ENCODE assay signal across 1 cellular context in the genomic region with DNA sequence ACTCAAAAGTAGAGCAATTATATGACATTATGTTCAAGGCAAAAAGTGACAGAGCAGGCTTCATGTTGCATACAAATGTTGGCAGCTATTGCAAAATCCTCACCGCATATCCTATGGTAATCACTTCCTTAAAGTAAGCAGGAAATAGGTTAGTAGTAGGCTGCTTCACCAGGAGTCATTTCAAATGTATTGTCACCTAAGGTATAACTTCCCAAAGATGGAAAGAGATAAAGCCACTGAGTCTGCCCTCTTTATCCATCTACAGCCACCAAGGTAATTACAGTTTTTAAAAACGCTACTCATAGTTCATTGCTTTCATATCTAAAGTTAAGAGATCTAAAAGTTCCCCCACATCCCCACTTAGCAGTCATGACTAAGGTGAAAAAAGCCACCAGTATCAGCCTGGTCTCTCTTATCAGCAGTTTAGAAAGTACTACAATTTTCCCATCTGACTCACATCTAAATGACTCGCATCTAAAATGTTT.
TF ChIP-seq lines count a peak whose summit lies in the region.

No MANE protein-coding gene starts in this region.

TF ChIP-seq in WTC11, 78 proteins besides CTCF, POLR2A, EP300 and RAD21 (continued from another document):
- TF ChIP-seq, protein P1, sequence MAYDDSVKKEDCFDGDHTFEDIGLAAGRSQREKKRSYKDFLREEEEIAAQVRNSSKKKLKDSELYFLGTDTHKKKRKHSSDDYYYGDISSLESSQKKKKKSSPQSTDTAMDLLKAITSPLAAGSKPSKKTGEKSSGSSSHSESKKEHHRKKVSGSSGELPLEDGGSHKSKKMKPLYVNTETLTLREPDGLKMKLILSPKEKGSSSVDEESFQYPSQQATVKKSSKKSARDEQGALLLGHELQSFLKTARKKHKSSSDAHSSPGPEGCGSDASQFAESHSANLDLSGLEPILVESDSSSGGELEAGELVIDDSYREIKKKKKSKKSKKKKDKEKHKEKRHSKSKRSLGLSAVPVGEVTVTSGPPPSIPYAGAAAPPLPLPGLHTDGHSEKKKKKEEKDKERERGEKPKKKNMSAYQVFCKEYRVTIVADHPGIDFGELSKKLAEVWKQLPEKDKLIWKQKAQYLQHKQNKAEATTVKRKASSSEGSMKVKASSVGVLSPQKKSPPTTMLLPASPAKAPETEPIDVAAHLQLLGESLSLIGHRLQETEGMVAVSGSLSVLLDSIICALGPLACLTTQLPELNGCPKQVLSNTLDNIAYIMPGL (CRISPR knock-in tag; IDR thresholded peaks at IDR 0.05): no peak
- no peak for TF ChIP-seq ESRRA (CRISPR knock-in tag; IDR thresholded peaks at IDR 0.05; ENCODE audit: borderline replicate concordance)
- TF ChIP-seq, protein P2, sequence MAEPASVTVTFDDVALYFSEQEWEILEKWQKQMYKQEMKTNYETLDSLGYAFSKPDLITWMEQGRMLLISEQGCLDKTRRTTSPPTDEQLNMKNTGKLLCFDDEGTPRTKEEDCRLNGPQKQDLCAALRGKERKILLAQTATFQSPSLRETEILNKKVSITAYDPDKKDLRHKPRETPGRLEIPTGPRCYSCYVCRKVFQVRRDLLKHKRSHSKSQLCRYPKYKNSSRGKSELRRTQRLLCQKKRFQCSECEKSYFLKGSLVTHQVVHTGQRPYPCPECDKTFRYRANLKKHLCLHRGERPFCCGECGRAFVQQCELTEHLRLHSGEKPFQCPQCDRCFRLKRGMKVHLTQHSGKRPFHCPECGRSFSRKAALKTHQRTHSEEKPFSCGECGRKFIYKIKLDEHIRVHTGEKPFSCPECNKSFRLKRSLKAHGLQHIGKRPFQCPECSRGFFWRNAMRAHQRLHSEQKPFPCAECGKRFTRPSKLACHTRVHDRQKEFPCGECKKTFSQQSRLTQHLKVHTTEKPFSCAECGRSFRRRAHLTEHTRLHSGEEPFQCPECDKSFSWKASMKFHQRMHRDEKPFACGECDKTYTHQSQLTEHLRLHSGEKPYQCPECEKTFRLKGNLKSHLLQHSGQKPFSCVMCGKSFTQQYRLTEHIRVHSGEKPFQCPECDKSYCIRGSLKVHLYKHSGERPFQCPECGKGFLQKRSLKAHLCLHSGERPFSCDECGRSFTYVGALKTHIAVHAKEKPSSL (CRISPR knock-in tag; conservative IDR thresholded peaks at IDR 0.05): no peak
- TF ChIP-seq, protein P3, sequence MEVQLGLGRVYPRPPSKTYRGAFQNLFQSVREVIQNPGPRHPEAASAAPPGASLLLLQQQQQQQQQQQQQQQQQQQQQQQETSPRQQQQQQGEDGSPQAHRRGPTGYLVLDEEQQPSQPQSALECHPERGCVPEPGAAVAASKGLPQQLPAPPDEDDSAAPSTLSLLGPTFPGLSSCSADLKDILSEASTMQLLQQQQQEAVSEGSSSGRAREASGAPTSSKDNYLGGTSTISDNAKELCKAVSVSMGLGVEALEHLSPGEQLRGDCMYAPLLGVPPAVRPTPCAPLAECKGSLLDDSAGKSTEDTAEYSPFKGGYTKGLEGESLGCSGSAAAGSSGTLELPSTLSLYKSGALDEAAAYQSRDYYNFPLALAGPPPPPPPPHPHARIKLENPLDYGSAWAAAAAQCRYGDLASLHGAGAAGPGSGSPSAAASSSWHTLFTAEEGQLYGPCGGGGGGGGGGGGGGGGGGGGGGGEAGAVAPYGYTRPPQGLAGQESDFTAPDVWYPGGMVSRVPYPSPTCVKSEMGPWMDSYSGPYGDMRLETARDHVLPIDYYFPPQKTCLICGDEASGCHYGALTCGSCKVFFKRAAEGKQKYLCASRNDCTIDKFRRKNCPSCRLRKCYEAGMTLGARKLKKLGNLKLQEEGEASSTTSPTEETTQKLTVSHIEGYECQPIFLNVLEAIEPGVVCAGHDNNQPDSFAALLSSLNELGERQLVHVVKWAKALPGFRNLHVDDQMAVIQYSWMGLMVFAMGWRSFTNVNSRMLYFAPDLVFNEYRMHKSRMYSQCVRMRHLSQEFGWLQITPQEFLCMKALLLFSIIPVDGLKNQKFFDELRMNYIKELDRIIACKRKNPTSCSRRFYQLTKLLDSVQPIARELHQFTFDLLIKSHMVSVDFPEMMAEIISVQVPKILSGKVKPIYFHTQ (CRISPR knock-in tag; IDR thresholded peaks at IDR 0.05): no peak
- TF ChIP-seq FOXP1 (CRISPR knock-in tag; IDR thresholded peaks at IDR 0.05; ENCODE audit: borderline replicate concordance): no peak
- TF ChIP-seq EMX1 (CRISPR knock-in tag; IDR thresholded peaks at IDR 0.05): no peak
- TF ChIP-seq, protein P4, sequence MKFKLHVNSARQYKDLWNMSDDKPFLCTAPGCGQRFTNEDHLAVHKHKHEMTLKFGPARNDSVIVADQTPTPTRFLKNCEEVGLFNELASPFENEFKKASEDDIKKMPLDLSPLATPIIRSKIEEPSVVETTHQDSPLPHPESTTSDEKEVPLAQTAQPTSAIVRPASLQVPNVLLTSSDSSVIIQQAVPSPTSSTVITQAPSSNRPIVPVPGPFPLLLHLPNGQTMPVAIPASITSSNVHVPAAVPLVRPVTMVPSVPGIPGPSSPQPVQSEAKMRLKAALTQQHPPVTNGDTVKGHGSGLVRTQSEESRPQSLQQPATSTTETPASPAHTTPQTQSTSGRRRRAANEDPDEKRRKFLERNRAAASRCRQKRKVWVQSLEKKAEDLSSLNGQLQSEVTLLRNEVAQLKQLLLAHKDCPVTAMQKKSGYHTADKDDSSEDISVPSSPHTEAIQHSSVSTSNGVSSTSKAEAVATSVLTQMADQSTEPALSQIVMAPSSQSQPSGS (CRISPR knock-in tag; IDR thresholded peaks at IDR 0.05; ENCODE audit: borderline replicate concordance, low read depth): no peak
